ENCODE assay signal across 14 cellular contexts in genomic region chr12:104700324-104700723, GRCh38.
DNase-seq lines count a peak whose midpoint lies in the region; ATAC-seq and TF ChIP-seq lines count a peak whose summit lies in the region.
"Had no signal": no experiment of that assay in that cellular context is flagged by ENCODE, and none has a peak within 500 bp of the region (broad histone marks: within the 10 kb centered on the region; RNA-seq: fewer than 3 reads in every experiment).

No MANE protein-coding gene starts in this region.

- no peak overlapping the region for H2AFZ ChIP-seq in mesenchymal stem cell (ENCODE audit: low read depth, low read length)

- H3K36me3 Mint-ChIP-seq in natural killer cell treated with Interleukin-12 subunit alpha and Interleukin-12 subunit beta and Interleukin-15 and Interleukin-18, amount 100 ng/mL, for 72 hours, result peaks cover 17% of the 10 kb centered on the region
- no peaks in the 10 kb centered on the region for H3K36me3 Mint-ChIP-seq in natural killer cell
- H3K36me3 Mint-ChIP-seq in activated T-helper 17 cell treated with anti-CD3 and anti-CD28 coated beads, Interleukin-2, amount 50 U/mL, for 72 hours (ENCODE audit: low read depth), result peaks cover 20% of the 10 kb centered on the region

- H3K9me3 ChIP-seq in mesenchymal stem cell (ENCODE audit: control insufficient read depth, low read length) (no peaks in the 10 kb centered on the region), esophagus squamous epithelium (no peaks in the 10 kb centered on the region), spleen (no peaks in the 10 kb centered on the region)

- no peak overlapping the region for H4K91ac ChIP-seq in mesenchymal stem cell (ENCODE audit: low read length)

- no peak for DNase-seq in natural killer cell treated with Interleukin-12 subunit alpha and Interleukin-12 subunit beta and Interleukin-15 and Interleukin-18, amount 100 ng/mL, for 72 hours (ENCODE audit: low spot score)
- DNase-seq in natural killer cell (no peak), mesenchymal stem cell (no peak), epidermal melanocyte (ENCODE audit: insufficient read length, low spot score) (no peak), esophagus squamous epithelium (lab: John Stamatoyannopoulos, UW) (no peak), spleen (no peak)
- DNase-seq: AML-193; CD4-positive, alpha-beta T cell; DMS153; DMS79; GDM1; H9 had no signal

- no peaks in the 10 kb centered on the region for H3K79me1 ChIP-seq in mesenchymal stem cell (replicated peaks; ENCODE audit: low read length, poor library complexity, severe bottlenecking)

- no peaks in the 10 kb centered on the region for H3K36me3 ChIP-seq in mesenchymal stem cell (ENCODE audit: control insufficient read depth in 1 of 2, insufficient read depth in 2 of 2, low read depth in 1 of 2, low read length in 2 of 2)
- no peaks in the 10 kb centered on the region for H3K36me3 ChIP-seq in esophagus squamous epithelium
- peaks cover 0 to 16% (median 2%) of the 10 kb centered on the region in 6 donors for H3K36me3 ChIP-seq in spleen

- peaks cover 50 to 69% of the 10 kb centered on the region in 2 donors for H3K4me1 Mint-ChIP-seq in natural killer cell treated with Interleukin-12 subunit alpha and Interleukin-12 subunit beta and Interleukin-15 and Interleukin-18, amount 100 ng/mL, for 72 hours (ENCODE audit: low read depth in 2 of 2)
- peaks cover 64 to 67% of the 10 kb centered on the region in 2 donors for H3K4me1 Mint-ChIP-seq in natural killer cell
- peaks cover 51% of the 10 kb centered on the region for H3K4me1 Mint-ChIP-seq in activated T-helper 17 cell treated with anti-CD3 and anti-CD28 coated beads, Interleukin-2, amount 50 U/mL, for 72 hours

- TF ChIP-seq CTCF in natural killer cell (IDR thresholded peaks at IDR 0.05), result no peak
- TF ChIP-seq CTCF in esophagus squamous epithelium (IDR thresholded peaks at IDR 0.05), result no peak
- TF ChIP-seq CTCF in spleen (IDR thresholded peaks at IDR 0.05 in 8 of 11, conservative IDR thresholded peaks at IDR 0.05 in 3 of 11), result no peak

- ATAC-seq in natural killer cell treated with Interleukin-12 subunit alpha and Interleukin-12 subunit beta and Interleukin-15 and Interleukin-18, amount 100 ng/mL, for 72 hours, result no peak
- no peak for ATAC-seq in natural killer cell
- ATAC-seq in activated T-helper 17 cell treated with anti-CD3 and anti-CD28 coated beads, Interleukin-2, amount 50 U/mL, for 72 hours (replicated peaks), result no peak

- no peak overlapping the region for H3K27ac ChIP-seq in mesenchymal stem cell (ENCODE audit: low read length, poor library complexity, severe bottlenecking)
- no peak overlapping the region for H3K27ac ChIP-seq in esophagus squamous epithelium
- no peak overlapping the region for H3K27ac ChIP-seq in spleen
- H3K27ac ChIP-seq: C4-2B had no signal

- H2BK5ac ChIP-seq in mesenchymal stem cell (ENCODE audit: low read depth, low read length, poor library complexity, severe bottlenecking), result no peak overlapping the region

- no peak overlapping the region for H2BK12ac ChIP-seq in mesenchymal stem cell (ENCODE audit: low read length in 2 of 2)

- H3K14ac ChIP-seq in mesenchymal stem cell (ENCODE audit: low read length in 2 of 2), result no peak overlapping the region

- no peak overlapping the region for H3K4me3 ChIP-seq in mesenchymal stem cell (ENCODE audit: insufficient read depth in 1 of 2, low read depth in 1 of 2, low read length in 2 of 2)
- H3K4me3 ChIP-seq in esophagus squamous epithelium, result no peak overlapping the region
- no peak overlapping the region for H3K4me3 ChIP-seq in spleen

- H2BK15ac ChIP-seq in mesenchymal stem cell (ENCODE audit: low read depth, poor library complexity, severe bottlenecking), result no peak overlapping the region

- H3K23ac ChIP-seq in mesenchymal stem cell (ENCODE audit: low read length in 2 of 2), result no peak overlapping the region

- no peak overlapping the region for H2BK120ac ChIP-seq in mesenchymal stem cell (ENCODE audit: low read depth, low read length)

- H3K27ac Mint-ChIP-seq in natural killer cell treated with Interleukin-12 subunit alpha and Interleukin-12 subunit beta and Interleukin-15 and Interleukin-18, amount 100 ng/mL, for 72 hours, result peak overlapping the region; percentile 93 to 96
- H3K27ac Mint-ChIP-seq in natural killer cell, result peak overlapping the region in 1 of 2 donors; percentile 18
- H3K27ac Mint-ChIP-seq in activated T-helper 17 cell treated with anti-CD3 and anti-CD28 coated beads, Interleukin-2, amount 50 U/mL, for 72 hours, result peak overlapping the region; percentile 84
- H3K27ac Mint-ChIP-seq: H9 had no signal

- no CpG with 5 or more reads among the region's 1 CpG for WGBS in mesenchymal stem cell
- WGBS in esophagus squamous epithelium, 2 donors, result 70 to 82% methylated on average over 1 of the region's 1 CpG
- 92 to 100% (median 98%) methylated on average over 1 of the region's 1 CpG for WGBS in spleen, 5 donors

- H3K9ac ChIP-seq in mesenchymal stem cell (ENCODE audit: low read length), result peak overlapping the region; percentile 39

- H3K4me1 ChIP-seq in mesenchymal stem cell (ENCODE audit: control insufficient read depth, insufficient read depth, low read depth, low read length), result peaks cover 4% of the 10 kb centered on the region
- H3K4me1 ChIP-seq in esophagus squamous epithelium, result peaks cover 0 to 9% (median 7%) of the 10 kb centered on the region in 3 donors
- H3K4me1 ChIP-seq in spleen, result peaks cover 7 to 70% (median 41%) of the 10 kb centered on the region in 6 donors

- H3K27me3 ChIP-seq in mesenchymal stem cell (ENCODE audit: control insufficient read depth in 1 of 2, insufficient read depth in 1 of 2, low read length in 2 of 2) (no peaks in the 10 kb centered on the region), esophagus squamous epithelium (no peaks in the 10 kb centered on the region), spleen (replicated peaks in 1 of 7) (no peaks in the 10 kb centered on the region)

- no peak overlapping the region for H3K4me2 ChIP-seq in mesenchymal stem cell (ENCODE audit: low read length, poor library complexity, severe bottlenecking)

- H3K27me3 Mint-ChIP-seq in natural killer cell treated with Interleukin-12 subunit alpha and Interleukin-12 subunit beta and Interleukin-15 and Interleukin-18, amount 100 ng/mL, for 72 hours, result no peaks in the 10 kb centered on the region
- H3K27me3 Mint-ChIP-seq in natural killer cell (ENCODE audit: low read depth in 2 of 2), result no peaks in the 10 kb centered on the region
- no peaks in the 10 kb centered on the region for H3K27me3 Mint-ChIP-seq in activated T-helper 17 cell treated with anti-CD3 and anti-CD28 coated beads, Interleukin-2, amount 50 U/mL, for 72 hours
- H3K27me3 Mint-ChIP-seq: CD4-positive, alpha-beta T cell had no signal

- intact Hi-C loops in natural killer cell (cut with micrococcal nuclease) (no loop called here), esophagus squamous epithelium (cut with DNase I) (no loop called here), spleen (cut with DNase I; ENCODE audit: low total_unique reads) (no loop called here)

- H3K18ac ChIP-seq in mesenchymal stem cell (ENCODE audit: low read depth in 1 of 2, low read length in 2 of 2), result no peak overlapping the region

- no peak overlapping the region for H3K4me3 Mint-ChIP-seq in natural killer cell treated with Interleukin-12 subunit alpha and Interleukin-12 subunit beta and Interleukin-15 and Interleukin-18, amount 100 ng/mL, for 72 hours
- H3K4me3 Mint-ChIP-seq in natural killer cell, result no peak overlapping the region
- peak overlapping the region; percentile 61 for H3K4me3 Mint-ChIP-seq in activated T-helper 17 cell treated with anti-CD3 and anti-CD28 coated beads, Interleukin-2, amount 50 U/mL, for 72 hours
- H3K4me3 Mint-ChIP-seq: CD4-positive, alpha-beta T cell; H9 had no signal

- H3K9me3 Mint-ChIP-seq in natural killer cell treated with Interleukin-12 subunit alpha and Interleukin-12 subunit beta and Interleukin-15 and Interleukin-18, amount 100 ng/mL, for 72 hours, result peaks cover 7% of the 10 kb centered on the region
- no peaks in the 10 kb centered on the region for H3K9me3 Mint-ChIP-seq in natural killer cell
- H3K9me3 Mint-ChIP-seq in activated T-helper 17 cell treated with anti-CD3 and anti-CD28 coated beads, Interleukin-2, amount 50 U/mL, for 72 hours, result peaks cover 4% of the 10 kb centered on the region
- H3K9me3 Mint-ChIP-seq: CD4-positive, alpha-beta T cell; H9 had no signal

- H4K8ac ChIP-seq in mesenchymal stem cell (ENCODE audit: low read length), result no peak overlapping the region

- no peak overlapping the region for H2AK5ac ChIP-seq in mesenchymal stem cell (ENCODE audit: low read length, severe bottlenecking)

- TF ChIP-seq POLR2A in esophagus squamous epithelium (IDR thresholded peaks at IDR 0.05), result no peak
- TF ChIP-seq POLR2A in spleen (IDR thresholded peaks at IDR 0.05), result no peak

- H3K4ac ChIP-seq in mesenchymal stem cell (ENCODE audit: low read depth in 1 of 2, low read length in 2 of 2), result no peak overlapping the region
